9 cellular contexts compared by ENCODE assay signal in the genomic region with DNA sequence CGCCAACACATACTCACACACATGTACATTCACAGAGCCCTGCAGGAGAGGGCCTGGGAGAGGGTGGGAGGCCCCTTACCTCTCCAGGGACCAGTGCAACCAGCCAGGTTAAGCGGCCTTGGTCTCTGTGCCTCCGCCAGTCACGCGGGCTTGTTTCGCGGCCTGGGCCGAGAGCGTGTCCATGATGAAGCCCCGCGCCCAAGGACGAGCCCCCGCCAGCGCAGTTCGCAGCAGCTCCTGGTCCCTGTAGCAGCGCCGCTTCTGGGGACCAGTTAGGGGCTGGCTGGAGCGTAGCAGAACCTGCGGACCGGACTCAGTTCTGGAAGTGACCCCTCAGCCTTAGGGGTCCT. TPM values are rescaled to one million over a fixed set of nuclear protein-coding genes. Genes with fewer than 3 reads are reported as not detected.
A peak's percentile ranks its signal among the peaks of the same experiment; 100 is the strongest.
DNase-seq lines count a peak whose midpoint lies in the region; ATAC-seq, FAIRE-seq and TF ChIP-seq lines count a peak whose summit lies in the region.
"Had no signal": no experiment of that assay in that cellular context is flagged by ENCODE, and none has a peak within 500 bp of the region (broad histone marks: within the 10 kb centered on the region; RNA-seq: fewer than 3 reads in every experiment).

No MANE protein-coding gene starts in this region.

- DNase-seq in AG04450 (ENCODE audit: low read depth, low spot score) (no peak), bronchial epithelial cell (ENCODE audit: low read depth) (no peak), mucosa of descending colon (peak in 2 of 3 donors; percentile 50 to 65), SJCRH30 (no peak), T1000 (lab: John Stamatoyannopoulos, UW) (no peak)

- POLR2A ChIA-PET in AG04450 (lab: Yijun Ruan, JAX): interaction anchor here (2.4 kb wide), 1 partner anchor 96 kb away, joined by 18 read pairs; the partner anchor contains the start of gene MARCKSL1

- CTCF ChIA-PET in AG04450 (lab: Charles Lee): interaction anchor here (1.8 to 2.8 kb wide), 2 partner anchors 8 to 24 kb away, joined by 13 read pairs; no protein-coding TSS in a partner anchor

- TF ChIP-seq EP300 in Ishikawa (IDR thresholded peaks at IDR 0.05; ENCODE audit: borderline replicate concordance): no peak

- H3K4me1 ChIP-seq in mucosa of descending colon (ENCODE audit: low read depth): peaks cover 8% of the 10 kb centered on the region
- H3K4me1 ChIP-seq in SJCRH30: peaks cover 10% of the 10 kb centered on the region; the same call in 1 of the 2 replicates

- no peak for FAIRE-seq in bronchial epithelial cell (lab: Jason Lieb, UNC)

- intact Hi-C loops in mucosa of descending colon (cut with DNase I, micrococcal nuclease): no loop called here

- peak overlapping the region; percentile 21 for H3K27ac ChIP-seq in AG04450 (ENCODE audit: low read depth, low read length)
- H3K27ac ChIP-seq in SJCRH30: no peak overlapping the region
- H3K27ac ChIP-seq: SK-N-MC had no signal

- no peaks in the 10 kb centered on the region for H3K36me3 ChIP-seq in bronchial epithelial cell (ENCODE audit: control insufficient read depth, insufficient read depth, low read length)
- no peaks in the 10 kb centered on the region for H3K36me3 ChIP-seq in mucosa of descending colon (ENCODE audit: low read depth)
- no peaks in the 10 kb centered on the region for H3K36me3 ChIP-seq in SJCRH30

- H3K9me3 ChIP-seq in AG04450 (ENCODE audit: control insufficient read depth, insufficient read depth, low read length) (no peaks in the 10 kb centered on the region; the same call in 1 of the 2 replicates), mucosa of descending colon (no peaks in the 10 kb centered on the region), SJCRH30 (replicated peaks) (no peaks in the 10 kb centered on the region)

- H3K4me3 ChIP-seq in AG04450 (ENCODE audit: low read depth, low read length) (peak overlapping the region; percentile 70), bronchial epithelial cell (ENCODE audit: low read depth, low read length) (peak overlapping the region; percentile 43), mucosa of descending colon (no peak overlapping the region), SJCRH30 (no peak overlapping the region)

- TF ChIP-seq RAD21 in Ishikawa (IDR thresholded peaks at IDR 0.05; ENCODE audit: low read depth): no peak

- no peak for TF ChIP-seq CTCF in AG04450 (IDR thresholded peaks at IDR 0.05; ENCODE audit: low read depth, low read length)
- TF ChIP-seq CTCF in bronchial epithelial cell (IDR thresholded peaks at IDR 0.05; ENCODE audit: insufficient read depth, low read length, severe bottlenecking): no peak
- TF ChIP-seq CTCF in mucosa of descending colon (IDR thresholded peaks at IDR 0.05): no peak

- ATAC-seq in mucosa of descending colon: peak; percentile 2
- ATAC-seq in HG02973 (IDR thresholded peaks at IDR 0.05; ENCODE audit: unreplicated experiment): no peak
- no peak for ATAC-seq in HG02981 (IDR thresholded peaks at IDR 0.05; ENCODE audit: unreplicated experiment)

- H3K27me3 ChIP-seq in AG04450 (ENCODE audit: control insufficient read depth, insufficient read depth, low read length) (no peaks in the 10 kb centered on the region), bronchial epithelial cell (ENCODE audit: control insufficient read depth, insufficient read depth, low read length) (no peaks in the 10 kb centered on the region), SJCRH30 (no peaks in the 10 kb centered on the region)

TF ChIP-seq in Ishikawa, 13 proteins besides CTCF, POLR2A, EP300 and RAD21:
- TF ChIP-seq ZBTB7A (IDR thresholded peaks at IDR 0.05; ENCODE audit: low read depth) (peak; percentile 77; the same call in 1 of the 2 replicates), CREB1 (IDR thresholded peaks at IDR 0.05; ENCODE audit: low read depth) (no peak), TAF1 (IDR thresholded peaks at IDR 0.05; ENCODE audit: low read depth) (no peak)
- TF ChIP-seq, protein P1, sequence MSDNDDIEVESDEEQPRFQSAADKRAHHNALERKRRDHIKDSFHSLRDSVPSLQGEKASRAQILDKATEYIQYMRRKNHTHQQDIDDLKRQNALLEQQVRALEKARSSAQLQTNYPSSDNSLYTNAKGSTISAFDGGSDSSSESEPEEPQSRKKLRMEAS (IDR thresholded peaks at IDR 0.05): no peak

RNA-seq across cellular contexts. Expression of gene FAM167B, which starts 7.3 kb away (rescaled TPM):
- 0.40 and 0.43 TPM in 2 replicates for polyA plus RNA-seq in AG04450 (2011; rRNA removed)
- polyA minus RNA-seq in AG04450 (2011; rRNA and poly(A)+ RNA removed): 1.00 and 1.1 TPM in 2 replicates
- total RNA-seq in bronchial epithelial cell: 0.13 and 0.26 TPM in 2 replicates
- 1 to 10 TPM; 3.4 to 5.5 (median 5.5) TPM for total RNA-seq in mucosa of descending colon
- total RNA-seq in SJCRH30 (2014; rRNA removed; shearing (Covaris generic)): not detected in 2 replicates

RNA-seq across cellular contexts. Expression of gene LCK, which starts 11.3 kb away (rescaled TPM):
- not detected in 2 replicates for polyA plus RNA-seq in AG04450 (2011; rRNA removed)
- polyA minus RNA-seq in AG04450 (2011; rRNA and poly(A)+ RNA removed): not detected in 2 replicates
- total RNA-seq in bronchial epithelial cell: 0.26 TPM in 1 of 2 replicates, not detected in the other
- 1 to 10 TPM; 4.7 to 6.0 (median 5.9) TPM for total RNA-seq in mucosa of descending colon
- 0.43 TPM in 1 of 2 replicates, not detected in the other for total RNA-seq in SJCRH30 (2014; rRNA removed; shearing (Covaris generic))

RNA-seq across cellular contexts. Expression of gene EIF3I, which starts 17.6 kb away (rescaled TPM):
- 357 and 399 TPM in 2 replicates for polyA plus RNA-seq in AG04450 (2011; rRNA removed)
- polyA minus RNA-seq in AG04450 (2011; rRNA and poly(A)+ RNA removed): 355 and 404 TPM in 2 replicates
- total RNA-seq in bronchial epithelial cell (455 and 626 TPM in 2 replicates), mucosa of descending colon (100 to 1,000 TPM; 111 to 138 (median 115) TPM)
- 290 and 295 TPM in 2 replicates for total RNA-seq in SJCRH30 (2014; rRNA removed; shearing (Covaris generic))

RNA-seq across cellular contexts. Expression of gene TMEM234, which starts 17.6 kb away (rescaled TPM):
- polyA plus RNA-seq in AG04450 (2011; rRNA removed): 17.3 and 18.6 TPM in 2 replicates
- 20.2 and 22.0 TPM in 2 replicates for polyA minus RNA-seq in AG04450 (2011; rRNA and poly(A)+ RNA removed)
- total RNA-seq in bronchial epithelial cell (9.0 and 18.3 TPM in 2 replicates), mucosa of descending colon (10 to 100 TPM; 21.1 to 35.6 (median 28.0) TPM)
- 8.7 and 9.9 TPM in 2 replicates for total RNA-seq in SJCRH30 (2014; rRNA removed; shearing (Covaris generic))

RNA-seq across cellular contexts. Expression of gene DCDC2B, which starts 30.9 kb away (rescaled TPM):
- polyA plus RNA-seq in AG04450 (2011; rRNA removed): not detected in 2 replicates
- polyA minus RNA-seq in AG04450 (2011; rRNA and poly(A)+ RNA removed): 0.09 TPM in 1 of 2 replicates, not detected in the other
- total RNA-seq in bronchial epithelial cell (not detected in 2 replicates), mucosa of descending colon (not detected)
- not detected in 2 replicates for total RNA-seq in SJCRH30 (2014; rRNA removed; shearing (Covaris generic))

Comparison
In these comparisons a context has a peak if more than half of its experiments do, and no peak if none do; other contexts are left out.
1. DNase-seq: peak in mucosa of descending colon (2 of 3); none in AG04450 (single experiment), bronchial epithelial cell (single experiment), SJCRH30 (0 of 2) and T1000 (single experiment).
2. H3K4me3 ChIP-seq: peak in AG04450 (single experiment) and bronchial epithelial cell (single experiment); none in mucosa of descending colon (single experiment) and SJCRH30 (single experiment).